In the genomic region with DNA sequence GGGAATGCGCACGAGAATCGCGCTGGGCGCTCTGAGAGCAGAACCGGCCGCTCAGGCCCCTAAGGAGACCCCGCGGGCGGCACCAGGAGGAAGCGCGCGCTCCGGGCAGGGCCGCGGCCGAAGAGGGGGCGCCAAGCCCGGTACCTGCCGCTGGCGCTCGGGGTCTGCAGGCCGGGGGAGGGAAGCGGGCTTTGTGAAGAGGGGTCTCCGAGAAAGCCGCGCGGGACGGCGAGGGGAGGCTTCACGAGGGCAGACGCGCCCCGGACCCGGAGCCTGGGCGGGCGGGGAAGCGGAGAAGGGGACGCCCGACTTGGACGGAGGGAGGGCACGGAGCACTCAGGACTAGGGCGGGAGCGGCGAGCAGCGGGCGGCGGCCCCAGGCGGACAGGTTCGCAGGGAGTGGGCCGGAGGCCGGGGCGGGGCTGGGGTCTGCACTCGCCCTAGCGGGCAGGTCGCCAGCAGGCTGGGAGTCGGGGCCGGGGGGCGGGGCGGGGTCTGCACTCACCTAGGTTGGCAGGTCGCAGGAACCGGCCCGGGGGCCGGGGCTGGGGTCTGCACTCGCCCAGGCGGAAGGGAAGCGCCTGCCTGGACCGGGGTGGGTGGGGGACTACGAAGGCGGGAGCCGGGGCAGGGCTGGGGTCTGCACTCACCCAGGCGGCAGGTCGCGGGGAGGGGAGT, we compare ENCODE assay signal across 8 cellular contexts. TPM values are rescaled to one million over a fixed set of nuclear protein-coding genes. Genes with fewer than 3 reads are reported as not detected.
DNase-seq lines count a peak whose midpoint lies in the region; ATAC-seq, FAIRE-seq and TF ChIP-seq lines count a peak whose summit lies in the region.

No MANE protein-coding gene starts in this region.

- H3F3A ChIP-seq in GM23248 (ENCODE audit: insufficient read depth), result peaks cover 21% of the 10 kb centered on the region

- H3K23ac ChIP-seq in H1 (ENCODE audit: insufficient read length), result no peak overlapping the region

- peak overlapping the region; percentile 94 for H3K4me3 ChIP-seq in BJ (ENCODE audit: low read depth, low read length)
- H3K4me3 ChIP-seq in GM23248, result peak overlapping the region; percentile 90
- H3K4me3 ChIP-seq in H1 (ENCODE audit: extremely low read depth in 1 of 4, insufficient read depth in 2 of 4, low read depth in 3 of 4, low read length in 4 of 4), result peak overlapping the region; percentile 48 to 91 (median 84)
- peak overlapping the region; percentile 82 for H3K4me3 ChIP-seq in mesodermal cell (ENCODE audit: extremely low read depth, insufficient read depth, low read length, poor library complexity, severe bottlenecking)
- H3K4me3 ChIP-seq in upper lobe of right lung, result peak overlapping the region; percentile 94

- ATAC-seq in T-cell (replicated peaks in 1 of 4), result peak in 3 of 4 experiments; percentile 0
- ATAC-seq in upper lobe of right lung, result peak; percentile 32
- ATAC-seq in GM21381 (IDR thresholded peaks at IDR 0.05; ENCODE audit: unreplicated experiment), result no peak

- no peak overlapping the region for H4K91ac ChIP-seq in H1 (replicated peaks; ENCODE audit: insufficient read length, low read length)

- H3K9ac ChIP-seq in GM23248, result peak overlapping the region; percentile 92
- peak overlapping the region in 3 of 4 experiments; percentile 58 to 71 (median 60); a peak in 6 of 7 replicates for H3K9ac ChIP-seq in H1 (replicated peaks in 1 of 4; ENCODE audit: extremely low read depth in 1 of 4, low read depth in 3 of 4, low read length in 3 of 4)

- no peak overlapping the region for H3K4ac ChIP-seq in H1 (replicated peaks; ENCODE audit: insufficient read length, low read depth, low read length)

- FAIRE-seq in H1 (lab: Jason Lieb, UNC), result no peak

- H3K27ac ChIP-seq in GM23248 (peak overlapping the region; percentile 96), H1 (ENCODE audit: low read depth, low read length) (peak overlapping the region; percentile 53; the same call in 1 of the 2 replicates), mesodermal cell (ENCODE audit: low read depth, low read length, severe bottlenecking) (peak overlapping the region; percentile 98), upper lobe of right lung (peak overlapping the region; percentile 99)

- TF ChIP-seq EP300 in H1 (IDR thresholded peaks at IDR 0.05; ENCODE audit: borderline replicate concordance in 1 of 2, low read depth in 2 of 2, low read length in 2 of 2), result no peak

- H3K79me2 ChIP-seq in GM23248 (ENCODE audit: insufficient read depth) (peaks cover 52% of the 10 kb centered on the region), H1 (ENCODE audit: control insufficient read depth in 1 of 2, insufficient read depth in 2 of 2, low read length in 2 of 2) (peaks cover 19 to 47% of the 10 kb centered on the region in 2 experiments)

- H3K56ac ChIP-seq in H1 (replicated peaks; ENCODE audit: insufficient read length, low read depth, low read length), result no peak overlapping the region

- intact Hi-C loops in upper lobe of right lung (cut with DNase I), result no loop called here

- peaks cover 3% of the 10 kb centered on the region; the same call in 1 of the 2 replicates for H3K79me1 ChIP-seq in H1 (ENCODE audit: low read depth, low read length)

- H2AFZ ChIP-seq in GM23248, result peak overlapping the region; percentile 54; the same call in 1 of the 2 replicates
- H2AFZ ChIP-seq in H1 (ENCODE audit: low read length), result no peak overlapping the region

- peaks cover 17% of the 10 kb centered on the region; the same call in 1 of the 2 replicates for H3K4me1 ChIP-seq in GM23248 (ENCODE audit: insufficient read depth)
- H3K4me1 ChIP-seq in H1 (replicated peaks in 1 of 4; ENCODE audit: control insufficient read depth in 3 of 4, insufficient read depth in 4 of 4, low read length in 3 of 4), result peaks cover 0 to 4% (median 2%) of the 10 kb centered on the region in 4 experiments; a peak in 3 of 7 replicates
- H3K4me1 ChIP-seq in mesodermal cell (ENCODE audit: control insufficient read depth, insufficient read depth, low read length, poor library complexity, severe bottlenecking), result peaks cover 3% of the 10 kb centered on the region
- H3K4me1 ChIP-seq in upper lobe of right lung, result peaks cover 7% of the 10 kb centered on the region

- H3K4me2 ChIP-seq in GM23248 (ENCODE audit: unreplicated experiment) (peak overlapping the region; percentile 89), H1 (ENCODE audit: insufficient read depth in 1 of 2, low read depth in 2 of 2, low read length in 2 of 2) (peak overlapping the region; percentile 74 to 94)

- DNase-seq in BJ (ENCODE audit: low read depth), result no peak
- DNase-seq in GM23248, result peak; percentile 58
- DNase-seq in T-cell, result peak in 10 of 34 experiments; percentile 14 to 39 (median 20)
- DNase-seq in H1 (ENCODE audit: low read depth in 1 of 2, low spot score in 2 of 2), result peak in 1 of 2 experiments; percentile 78
- DNase-seq in upper lobe of right lung, result peak; percentile 81
- DNase-seq in EL, result no peak

- H3K36me3 ChIP-seq in BJ (ENCODE audit: control insufficient read depth, insufficient read depth, low read length) (no peaks in the 10 kb centered on the region), GM23248 (ENCODE audit: low read depth) (no peaks in the 10 kb centered on the region), H1 (ENCODE audit: control insufficient read depth in 2 of 4, insufficient read depth in 4 of 4, low read length in 3 of 4) (no peaks in the 10 kb centered on the region), mesodermal cell (ENCODE audit: control insufficient read depth, insufficient read depth, low read length) (peaks cover 19% of the 10 kb centered on the region), upper lobe of right lung (no peaks in the 10 kb centered on the region)

- POLR2A ChIA-PET in BJ (lab: Charles Lee) (no interaction called here), T-cell (lab: Charles Lee) (interaction anchor here (0.6 to 6.1 kb wide), 10 partner anchors 9 to 124 kb away, joined by 4 to 124 read pairs (median 6); a partner anchor contains a TSS), H1 (lab: Charles Lee; ENCODE audit: partially characterized antibody) (interaction anchor here (0.7 to 2.2 kb wide), 4 partner anchors 9 to 30 kb away, joined by 3 to 8 read pairs (median 6); no protein-coding TSS in a partner anchor)

- TF ChIP-seq RAD21 in H1 (IDR thresholded peaks at IDR 0.05 in 1 of 2, conservative IDR thresholded peaks at IDR 0.05 in 1 of 2; ENCODE audit: low read depth in 2 of 2, low read length in 2 of 2), result 0 out of 4 replicates have a peak, but pooled peaks of 1 of the 2 experiments have one; percentile 0

- no peak overlapping the region for H2AK5ac ChIP-seq in H1 (ENCODE audit: low read depth, low read length)

- H2BK5ac ChIP-seq in H1 (ENCODE audit: low read depth, low read length), result peak overlapping the region; percentile 78; the same call in 1 of the 2 replicates

- no peak overlapping the region for H2BK20ac ChIP-seq in H1 (ENCODE audit: low read length)

- H3K14ac ChIP-seq in H1 (ENCODE audit: insufficient read length), result no peak overlapping the region

- H3K9me2 ChIP-seq in GM23248 (ENCODE audit: insufficient read depth), result no peaks in the 10 kb centered on the region

- TF ChIP-seq CTCF in BJ (IDR thresholded peaks at IDR 0.05; ENCODE audit: insufficient read depth, low read depth, low read length), result no peak
- no peak for TF ChIP-seq CTCF in H1 (IDR thresholded peaks at IDR 0.05; ENCODE audit: control extremely low read depth in 1 of 3, insufficient read depth in 1 of 3, low read depth in 1 of 3, low read length in 3 of 3)
- no peak for TF ChIP-seq CTCF in upper lobe of right lung (IDR thresholded peaks at IDR 0.05)

- H3K9me3 Mint-ChIP-seq in T-cell, result no peaks in the 10 kb centered on the region

- H2BK12ac ChIP-seq in H1 (ENCODE audit: low read depth, low read length), result peak overlapping the region; percentile 75; the same call in 1 of the 2 replicates

- no peak for TF ChIP-seq POLR2A in H1 (IDR thresholded peaks at IDR 0.05; ENCODE audit: control extremely low read depth in 1 of 2, low read depth in 2 of 2, low read length in 2 of 2)

- H2BK120ac ChIP-seq in H1 (replicated peaks; ENCODE audit: low read depth, low read length), result no peak overlapping the region

- H3K36me3 Mint-ChIP-seq in T-cell, result peaks cover 6% of the 10 kb centered on the region

- no peak overlapping the region for H4K5ac ChIP-seq in H1 (ENCODE audit: insufficient read length, low read depth, low read length)

- peak overlapping the region; percentile 84; the same call in 1 of the 2 replicates for H4K8ac ChIP-seq in H1 (ENCODE audit: extremely low read depth, insufficient read depth, low read length)

- H3K27me3 ChIP-seq in BJ (ENCODE audit: control insufficient read depth, insufficient read depth, low read length) (no peaks in the 10 kb centered on the region), GM23248 (replicated peaks; ENCODE audit: insufficient read depth) (no peaks in the 10 kb centered on the region), H1 (replicated peaks in 1 of 4; ENCODE audit: control insufficient read depth in 3 of 4, extremely low read depth in 1 of 4, insufficient read depth in 3 of 4, low read length in 3 of 4) (no peaks in the 10 kb centered on the region), upper lobe of right lung (no peaks in the 10 kb centered on the region)

- no peaks in the 10 kb centered on the region for H3K27me3 Mint-ChIP-seq in T-cell

- H4K20me1 ChIP-seq in GM23248 (ENCODE audit: insufficient read depth) (no peaks in the 10 kb centered on the region), H1 (replicated peaks in 1 of 2; ENCODE audit: control insufficient read depth in 1 of 2, insufficient read depth in 2 of 2, low read length in 2 of 2) (peaks cover 9 to 12% of the 10 kb centered on the region in 2 experiments)

- H2BK15ac ChIP-seq in H1 (ENCODE audit: low read length), result no peak overlapping the region

- peak overlapping the region; percentile 97 to 99 (median 98) for H3K4me3 Mint-ChIP-seq in T-cell

- in situ Hi-C loops in GM23248 (cut with MboI), result no loop called here

- peak overlapping the region; percentile 94 to 96 for H3K27ac Mint-ChIP-seq in T-cell

- WGBS in GM23248 (ENCODE audit: low coverage in 1 of 2, low lambda C conversion rate in 2 of 2, missing lambda C conversion rate in 2 of 2), 2 experiments, result 1 to 2% methylated on average over 34 to 72 of the region's 74 CpGs
- WGBS in H1 (ENCODE audit: extremely low coverage in 1 of 2, insufficient coverage in 1 of 2, insufficient read length in 1 of 2, insufficient replicate concordance in 2 of 2, low coverage in 1 of 2, low lambda C conversion rate in 2 of 2, missing lambda C conversion rate in 1 of 2), 2 experiments, result 2% methylated on average over 22 of the region's 74 CpGs; no CpG with 5 or more reads in 1 of the 2 experiments
- 0 to 1% methylated on average over 41 to 45 of the region's 74 CpGs for WGBS in mesodermal cell (ENCODE audit: insufficient coverage in 2 of 2), 2 experiments

- peaks cover 37 to 55% (median 47%) of the 10 kb centered on the region in 3 donors for H3K4me1 Mint-ChIP-seq in T-cell

- H3K23me2 ChIP-seq in H1 (ENCODE audit: low read depth, low read length), result peaks cover 8% of the 10 kb centered on the region

- no peaks in the 10 kb centered on the region for H3K9me3 ChIP-seq in GM23248 (ENCODE audit: low read depth)
- H3K9me3 ChIP-seq in H1 (ENCODE audit: insufficient read depth in 2 of 2, low read depth in 1 of 2, low read length in 1 of 2), result no peaks in the 10 kb centered on the region
- H3K9me3 ChIP-seq in mesodermal cell (ENCODE audit: control insufficient read depth, low read length), result no peaks in the 10 kb centered on the region
- H3K9me3 ChIP-seq in upper lobe of right lung, result no peaks in the 10 kb centered on the region

- peak overlapping the region; percentile 76 for H3K18ac ChIP-seq in H1 (ENCODE audit: extremely low read depth, low read length)

- CTCF ChIA-PET in BJ (lab: Yijun Ruan, JAX) (interaction anchor here (0.5 to 0.9 kb wide), 2 partner anchors 23 to 69 kb away, joined by 3 read pairs; no protein-coding TSS in a partner anchor), T-cell (lab: Charles Lee) (interaction anchor here (0.5 to 1.7 kb wide), 4 partner anchors 9 to 35 kb away, joined by 3 to 5 read pairs (median 3); no protein-coding TSS in a partner anchor), H1 (lab: Charles Lee; ENCODE audit: partially characterized antibody) (interaction anchor here (2.6 kb wide), 1 partner anchor 45 kb away, joined by 8 read pairs; no protein-coding TSS in a partner anchor)

RNA-seq across cellular contexts. Expression of a gene that starts 0.8 kb away (rescaled TPM):
- 49.2 and 63.0 TPM in 2 replicates for polyA plus RNA-seq in BJ (2011; rRNA removed)
- 38.5 and 51.4 TPM in 2 replicates for polyA minus RNA-seq in BJ (2011; rRNA and poly(A)+ RNA removed)
- total RNA-seq in GM23248 (2014; rRNA removed; shearing (Covaris generic)), result 118 and 129 TPM in 2 replicates
- 48.7 and 49.9 TPM in 2 replicates for polyA plus RNA-seq in GM23248 (2016; fragmentation: Nextera tagmentation; extraction: Ambion mirVana)
- total RNA-seq in T-cell, result 100 to 1,000 TPM in 4 of 5 donors, 10 to 100 TPM in 1; 99.0 to 122 (median 116) TPM
- total RNA-seq in H1 (2021; fragmentation: NEBNext Ultra II Directional; extraction: Animal tissue kit (Norgen Biotek cat#: 25700)), result 36.5 and 37.5 TPM in 2 replicates
- 19.3 and 27.0 TPM in 2 replicates for polyA plus RNA-seq in H1 (2011; rRNA removed)
- 27.8 TPM for polyA plus RNA-seq in H1 (2011; cell fraction: cytosol; rRNA removed)
- polyA plus RNA-seq in H1 (2011; cell fraction: nucleus; rRNA removed), result 39.1 TPM
- 26.5 to 35.1 TPM (median 27.7 TPM) in 4 replicates for polyA plus RNA-seq in H1 (2012, experiment 1 of 2)
- 6.7 TPM for polyA plus RNA-seq in H1 (2012, experiment 2 of 2)
- 28.8 TPM for polyA plus RNA-seq in H1 (2013, experiment 1 of 2)
- polyA plus RNA-seq in H1 (2013, experiment 2 of 2), result 31.5 TPM
- 42.9 and 63.2 TPM in 2 replicates for polyA minus RNA-seq in H1 (2011; rRNA and poly(A)+ RNA removed)
- 34.9 TPM for polyA minus RNA-seq in H1 (2011; cell fraction: cytosol; rRNA and poly(A)+ RNA removed)
- 36.6 TPM for polyA minus RNA-seq in H1 (2011; cell fraction: nucleus; rRNA and poly(A)+ RNA removed)
- 32.4 TPM for polyA plus RNA-seq in mesodermal cell (2013, experiment 1 of 2)
- 32.1 TPM for polyA plus RNA-seq in mesodermal cell (2013, experiment 2 of 2)
- 63.1 TPM for total RNA-seq in upper lobe of right lung

RNA-seq across cellular contexts. Expression of a gene that starts 27.9 kb away (rescaled TPM):
- 7.2 and 12.9 TPM in 2 replicates for polyA plus RNA-seq in BJ (2011; rRNA removed)
- polyA minus RNA-seq in BJ (2011; rRNA and poly(A)+ RNA removed), result 5.1 and 7.8 TPM in 2 replicates
- 6.5 and 6.7 TPM in 2 replicates for total RNA-seq in GM23248 (2014; rRNA removed; shearing (Covaris generic))
- polyA plus RNA-seq in GM23248 (2016; fragmentation: Nextera tagmentation; extraction: Ambion mirVana), result 17.3 and 21.6 TPM in 2 replicates
- total RNA-seq in T-cell, result 10 to 100 TPM; 12.7 to 20.6 (median 15.1) TPM
- 13.1 and 15.9 TPM in 2 replicates for total RNA-seq in H1 (2021; fragmentation: NEBNext Ultra II Directional; extraction: Animal tissue kit (Norgen Biotek cat#: 25700))
- polyA plus RNA-seq in H1 (2011; rRNA removed), result 28.6 and 29.2 TPM in 2 replicates
- 27.6 TPM for polyA plus RNA-seq in H1 (2011; cell fraction: cytosol; rRNA removed)
- 64.2 TPM for polyA plus RNA-seq in H1 (2011; cell fraction: nucleus; rRNA removed)
- 15.2 to 20.9 TPM (median 17.5 TPM) in 4 replicates for polyA plus RNA-seq in H1 (2012, experiment 1 of 2)
- 1.8 TPM for polyA plus RNA-seq in H1 (2012, experiment 2 of 2)
- polyA plus RNA-seq in H1 (2013, experiment 1 of 2), result 12.5 TPM
- polyA plus RNA-seq in H1 (2013, experiment 2 of 2), result 9.2 TPM
- 11.8 and 15.3 TPM in 2 replicates for polyA minus RNA-seq in H1 (2011; rRNA and poly(A)+ RNA removed)
- 10.3 TPM for polyA minus RNA-seq in H1 (2011; cell fraction: cytosol; rRNA and poly(A)+ RNA removed)
- polyA minus RNA-seq in H1 (2011; cell fraction: nucleus; rRNA and poly(A)+ RNA removed), result 18.0 TPM
- 11.7 TPM for polyA plus RNA-seq in mesodermal cell (2013, experiment 1 of 2)
- polyA plus RNA-seq in mesodermal cell (2013, experiment 2 of 2), result 11.5 TPM
- 17.9 TPM for total RNA-seq in upper lobe of right lung

Comparison
In these comparisons a context has a peak if more than half of its experiments do, and no peak if none do; other contexts are left out.
1. DNase-seq: peak in GM23248 (single experiment) and upper lobe of right lung (single experiment); none in BJ (single experiment) and EL (single experiment).
2. Peak in every context shown above with its lines, with median percentiles within 50 percentile points of each other: H3K4me3 ChIP-seq and H3K27ac ChIP-seq.